8 cellular contexts compared by ENCODE assay signal in the genomic region with DNA sequence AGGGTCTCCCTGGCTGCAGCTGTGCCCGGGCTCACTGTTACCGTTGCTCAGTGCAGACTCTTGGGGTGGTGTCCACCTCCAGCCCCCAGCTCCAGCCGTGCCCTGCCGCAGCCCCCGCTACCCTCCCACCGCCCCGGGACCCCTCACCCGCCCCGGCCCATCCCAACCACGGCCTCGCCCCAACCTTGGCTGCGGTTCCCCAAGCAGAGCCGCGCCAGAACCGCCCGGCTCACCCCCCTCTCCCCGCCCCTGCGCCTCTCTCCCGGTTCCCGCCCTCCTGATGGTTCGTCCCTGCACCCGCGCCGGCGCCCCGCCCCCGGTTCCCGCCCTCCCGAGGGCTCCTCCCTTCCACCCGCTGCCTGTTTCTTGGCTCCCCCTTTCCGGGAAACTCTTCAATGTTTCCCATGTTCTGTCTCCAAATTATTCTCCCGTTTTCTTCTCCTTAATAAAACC. TPM values are rescaled to one million over a fixed set of nuclear protein-coding genes. Genes with fewer than 3 reads are reported as not detected.
DNase-seq lines count a peak whose midpoint lies in the region; ATAC-seq and TF ChIP-seq lines count a peak whose summit lies in the region.

No MANE protein-coding gene starts in this region.

- in situ Hi-C loops in HAP-1 (cut with MboI; ENCODE audit: low sequenced_read_pairs): no loop called here

- no peaks in the 10 kb centered on the region for H3K36me3 Mint-ChIP-seq in CD4-positive, alpha-beta T cell (ENCODE audit: low read depth)

- H3K4me1 ChIP-seq in HAP-1: peaks cover 6% of the 10 kb centered on the region

- DNase-seq in CD4-positive, alpha-beta T cell: peak in 6 of 10 experiments; percentile 6 to 48 (median 31)
- DNase-seq in HAP-1 (ENCODE audit: low spot score in 2 of 2) (peak; percentile 64 to 93), NCI-H226 (peak; percentile 62), epithelial cell of proximal tubule (ENCODE audit: low read depth) (no peak), midbrain (lab: John Stamatoyannopoulos, UW) (peak; percentile 63)
- peak; percentile 31 to 40 (median 36) for DNase-seq in activated CD8-positive, alpha-beta memory T cell treated with anti-CD3 and anti-CD28 coated beads for 48 hours (ENCODE audit: low read depth in 2 of 3, low spot score in 2 of 3)
- peak; percentile 41 to 59 for DNase-seq in stimulated activated CD8-positive, alpha-beta memory T cell treated with anti-CD3 and anti-CD28 coated beads, Interleukin-2, amount 100 ng/mL, for 48 hours (ENCODE audit: low read depth in 2 of 2)

- CTCF ChIA-PET in CD4-positive, alpha-beta T cell (lab: Charles Lee): no interaction called here

- H3K36me3 ChIP-seq in HAP-1 (replicated peaks): no peaks in the 10 kb centered on the region

- POLR2A ChIA-PET in CD4-positive, alpha-beta T cell (lab: Charles Lee): no interaction called here

- no peak overlapping the region for H3K27ac ChIP-seq in CD4-positive, alpha-beta T cell (ENCODE audit: low read depth, low read length)

- H3K9me3 ChIP-seq in CD4-positive, alpha-beta T cell (ENCODE audit: control insufficient read depth, low read length): no peaks in the 10 kb centered on the region
- H3K9me3 ChIP-seq in HAP-1: no peaks in the 10 kb centered on the region

- peaks cover 9% of the 10 kb centered on the region for H3K27me3 ChIP-seq in CD4-positive, alpha-beta T cell (ENCODE audit: control insufficient read depth, insufficient read depth, low read length)
- no peaks in the 10 kb centered on the region for H3K27me3 ChIP-seq in HAP-1 (ENCODE audit: low read depth)

- no peak for ATAC-seq in CD4-positive, alpha-beta T cell (ENCODE audit: poor library complexity)
- ATAC-seq in GM21447 (IDR thresholded peaks at IDR 0.05; ENCODE audit: unreplicated experiment): no peak

- no peak for TF ChIP-seq CTCF in CD4-positive, alpha-beta T cell (IDR thresholded peaks at IDR 0.05)
- TF ChIP-seq CTCF in epithelial cell of proximal tubule (conservative IDR thresholded peaks at IDR 0.05; ENCODE audit: low read depth, low read length): no peak

- H3K27me3 Mint-ChIP-seq in CD4-positive, alpha-beta T cell: peaks cover 29% of the 10 kb centered on the region

- peak overlapping the region; percentile 50 for H3K4me3 Mint-ChIP-seq in CD4-positive, alpha-beta T cell

- H3K27ac Mint-ChIP-seq in CD4-positive, alpha-beta T cell: no peak overlapping the region

- peaks cover 18% of the 10 kb centered on the region for H3K4me1 Mint-ChIP-seq in CD4-positive, alpha-beta T cell (ENCODE audit: low read depth)

- H3K9me3 Mint-ChIP-seq in CD4-positive, alpha-beta T cell: no peaks in the 10 kb centered on the region

- intact Hi-C loops in CD4-positive, alpha-beta T cell (cut with DNase I, micrococcal nuclease): no loop called here

- H3K4me3 ChIP-seq in HAP-1: peak overlapping the region; percentile 34
- peak overlapping the region; percentile 43 for H3K4me3 ChIP-seq in epithelial cell of proximal tubule (ENCODE audit: low read depth, low read length)

RNA-seq across cellular contexts. Expression of a gene that starts 40.3 kb away (rescaled TPM):
- 10 to 100 TPM; 75.5 to 83.8 TPM for total RNA-seq in CD4-positive, alpha-beta T cell
- 36.5 and 54.9 TPM in 2 replicates for total RNA-seq in epithelial cell of proximal tubule
